8 cellular contexts compared by ENCODE assay signal in genomic region chr6:160991411-160992322, GRCh38. TPM values are rescaled to one million over a fixed set of nuclear protein-coding genes. Genes with fewer than 3 reads are reported as not detected.
A peak's percentile ranks its signal among the peaks of the same experiment; 100 is the strongest.
DNase-seq lines count a peak whose midpoint lies in the region; ATAC-seq and TF ChIP-seq lines count a peak whose summit lies in the region.

MAP3K4 (plus strand) TSS chr6:160991769; CDS start chr6:160991932, 163 bp downstream.

- H3K27ac ChIP-seq in right atrium auricular region (peak within 1 kb of the TSS; percentile 93 to 96), uterus (peak within 1 kb of the TSS; percentile 94 to 96)

- H3K27me3 Mint-ChIP-seq in T-helper 17 cell: no peaks in the 10 kb centered on the region

- TF ChIP-seq CTCF in GM12875 (IDR thresholded peaks at IDR 0.05; ENCODE audit: borderline replicate concordance, insufficient read depth, low read depth, low read length) (no peak), HFF-Myc (IDR thresholded peaks at IDR 0.05; ENCODE audit: low read depth, low read length, missing control alignments) (no peak), right atrium auricular region (IDR thresholded peaks at IDR 0.05) (peak in 1 of 2 donors; percentile 14), uterus (IDR thresholded peaks at IDR 0.05) (no peak)

- H3K4me1 ChIP-seq in right atrium auricular region: peaks cover 0 to 28% of the 10 kb centered on the region in 2 donors
- H3K4me1 ChIP-seq in uterus: no peaks in the 10 kb centered on the region

- TF ChIP-seq POLR2A in uterus (IDR thresholded peaks at IDR 0.05): peak; percentile 42 to 66

- H3K9me3 ChIP-seq in T-helper 17 cell (ENCODE audit: control insufficient read depth, low read length, poor library complexity, severe bottlenecking) (no peaks in the 10 kb centered on the region), right atrium auricular region (no peaks in the 10 kb centered on the region), uterus (no peaks in the 10 kb centered on the region)

- no peaks in the 10 kb centered on the region for H3K36me3 ChIP-seq in right atrium auricular region
- H3K36me3 ChIP-seq in uterus: no peaks in the 10 kb centered on the region

- intact Hi-C loops in uterus (cut with DNase I; ENCODE audit: low total_unique reads): loop anchor here (10.0 kb wide), 1 partner anchor 103 kb away; no protein-coding TSS in a partner anchor

- ATAC-seq in T-helper 17 cell: peak; percentile 72

- H3K4me3 ChIP-seq in GM12875 (ENCODE audit: low read depth, low read length) (peak within 1 kb of the TSS; percentile 85), HFF-Myc (replicated peaks; ENCODE audit: low read depth, low read length) (peak within 1 kb of the TSS; percentile 70), right atrium auricular region (peak within 1 kb of the TSS; percentile 95 to 99), uterus (peak within 1 kb of the TSS; percentile 97 to 98)

- H3K36me3 Mint-ChIP-seq in T-helper 17 cell (ENCODE audit: low read depth): no peaks in the 10 kb centered on the region

- H3K27me3 ChIP-seq in right atrium auricular region (no peaks in the 10 kb centered on the region), uterus (no peaks in the 10 kb centered on the region)

- peak within 1 kb of the TSS; percentile 99 for H3K4me3 Mint-ChIP-seq in T-helper 17 cell

- H3K27ac Mint-ChIP-seq in T-helper 17 cell: peak within 1 kb of the TSS; percentile 97

- DNase-seq in HFF-Myc (ENCODE audit: extremely low read depth, low read depth) (no peak), NAMALWA (ENCODE audit: low spot score) (peak; percentile 68), T-helper 17 cell (peak; percentile 77 to 81 (median 81)), amygdala (lab: John Stamatoyannopoulos, UW) (peak in 53 of 56 donors; percentile 31 to 84 (median 64)), right atrium auricular region (ENCODE audit: low spot score) (no peak), putamen (ENCODE audit: low spot score) (peak; percentile 74), uterus (peak; percentile 63 to 78)

- peaks cover 34% of the 10 kb centered on the region for H3K4me1 Mint-ChIP-seq in T-helper 17 cell

RNA-seq across cellular contexts. Expression of gene MAP3K4, which starts in this region (rescaled TPM):
- total RNA-seq in T-helper 17 cell (100 to 1,000 TPM; 173 to 188 TPM), right atrium auricular region (10 to 100 TPM; 15.6 to 17.2 TPM), uterus (10 to 100 TPM; 24.1 to 82.9 (median 46.6) TPM)

Comparison
In these comparisons a context has a peak if more than half of its experiments do, and no peak if none do; other contexts are left out.
1. DNase-seq: peak in NAMALWA (single experiment), T-helper 17 cell (3 of 3), amygdala (53 of 56), putamen (single experiment) and uterus (2 of 2); none in HFF-Myc (single experiment) and right atrium auricular region (single experiment).
2. Peak in every context shown above with its lines, with median percentiles within 50 percentile points of each other: H3K4me3 ChIP-seq.